Comparison of ENCODE assay signal across 8 cellular contexts in the genomic region with DNA sequence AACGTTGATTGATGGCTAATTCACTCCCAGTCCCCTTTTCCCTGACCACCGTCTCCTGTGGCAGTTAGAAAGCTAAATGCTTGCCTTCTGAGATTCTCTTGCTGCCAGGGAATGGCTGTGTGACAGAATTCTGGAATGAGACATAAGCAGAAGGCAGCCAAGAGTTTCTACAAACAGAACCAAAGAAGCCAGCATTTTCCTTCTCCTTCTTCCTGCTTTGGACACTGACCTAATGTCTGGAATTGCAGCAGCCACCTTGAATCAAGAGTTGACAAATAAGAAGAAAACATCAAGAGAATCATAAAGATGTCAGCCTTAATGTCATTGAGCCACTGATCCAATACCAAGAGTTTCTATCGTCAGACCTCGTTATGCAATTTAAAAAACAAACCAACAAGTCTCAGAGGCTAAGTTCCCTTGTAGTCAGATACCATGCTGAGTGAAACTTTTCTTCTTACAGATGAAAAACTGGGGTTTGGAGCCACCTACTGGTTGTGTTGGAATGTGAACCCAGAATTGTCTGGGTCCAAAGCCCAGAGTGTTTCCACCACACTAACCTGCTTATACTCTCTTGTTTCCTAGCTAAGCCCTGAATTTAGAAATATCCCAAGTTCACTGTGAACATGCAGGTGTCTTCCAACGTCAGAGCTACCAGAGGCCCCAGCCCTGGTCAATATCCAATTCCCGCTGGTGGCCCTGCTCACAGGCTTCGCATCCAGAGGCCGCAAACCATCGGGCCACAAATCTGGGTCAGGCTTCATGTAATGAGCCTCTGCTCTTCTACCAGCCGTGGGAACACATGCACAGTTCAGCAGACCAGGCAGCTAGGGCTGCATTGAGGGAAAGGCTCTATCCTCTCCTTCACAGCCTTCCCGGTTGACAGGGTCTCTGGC. TPM values are rescaled to one million over a fixed set of nuclear protein-coding genes. Genes with fewer than 3 reads are reported as not detected.
A peak's percentile ranks its signal among the peaks of the same experiment; 100 is the strongest.
DNase-seq lines count a peak whose midpoint lies in the region; ATAC-seq and TF ChIP-seq lines count a peak whose summit lies in the region.

No MANE protein-coding gene starts in this region.

- TF ChIP-seq CTCF in BJ (IDR thresholded peaks at IDR 0.05; ENCODE audit: insufficient read depth, low read depth, low read length) (peak; percentile 69), KMS-11 (conservative IDR thresholded peaks at IDR 0.05; ENCODE audit: low read depth, low read length) (peak; percentile 92), RWPE1 (conservative IDR thresholded peaks at IDR 0.05; ENCODE audit: low read depth) (peak; percentile 65), gastroesophageal sphincter (IDR thresholded peaks at IDR 0.05) (peak; percentile 56 to 81 (median 74)), osteoblast (IDR thresholded peaks at IDR 0.05; ENCODE audit: extremely low read depth, low read depth, low read length) (peak; percentile 78), uterus (IDR thresholded peaks at IDR 0.05) (peak; percentile 63 to 82 (median 68))

- no peak for TF ChIP-seq EP300 in gastroesophageal sphincter (IDR thresholded peaks at IDR 0.05)

- CTCF ChIA-PET in BJ (lab: Yijun Ruan, JAX) (interaction anchor here (0.7 to 9.2 kb wide), 12 partner anchors 14 to 276 kb away, joined by 3 to 284 read pairs (median 3); no protein-coding TSS in a partner anchor), RWPE1 (lab: Yijun Ruan, JAX) (interaction anchor here (0.7 to 2.3 kb wide), 5 partner anchors 130 to 242 kb away, joined by 3 to 25 read pairs (median 4); no protein-coding TSS in a partner anchor)

- intact Hi-C loops in uterus (cut with DNase I; ENCODE audit: low total_unique reads): loop anchor here (5.0 to 10.0 kb wide), 2 partner anchors 204 to 261 kb away; no protein-coding TSS in a partner anchor

- WGBS in gastroesophageal sphincter (ENCODE audit: low coverage in 1 of 2), 2 donors: 54 to 61% methylated on average over 9 to 10 of the region's 11 CpGs

- no peak for DNase-seq in BJ (ENCODE audit: low read depth)
- peak; percentile 72 for DNase-seq in RWPE1 (ENCODE audit: low spot score)
- peak in 3 of 4 experiments; percentile 11 to 21 (median 15) for DNase-seq in activated naive CD4-positive, alpha-beta T cell (lab: John Stamatoyannopoulos, UW)
- peak; percentile 86 for DNase-seq in osteoblast (ENCODE audit: insufficient read length, low spot score, missing footprints)
- DNase-seq in uterus: peak; percentile 44 to 58

- H3K27ac ChIP-seq in KMS-11 (no peak overlapping the region), RWPE1 (no peak overlapping the region), gastroesophageal sphincter (peak overlapping the region in 1 of 4 donors; percentile 1), osteoblast (ENCODE audit: low read depth, low read length) (no peak overlapping the region), uterus (no peak overlapping the region)

- H2AFZ ChIP-seq in KMS-11 (ENCODE audit: low read depth) (no peak overlapping the region), osteoblast (ENCODE audit: low read length) (peak overlapping the region; percentile 42)

- no peaks in the 10 kb centered on the region for H4K20me1 ChIP-seq in KMS-11 (ENCODE audit: insufficient read depth)
- H4K20me1 ChIP-seq in osteoblast (ENCODE audit: insufficient read depth, low read length): no peaks in the 10 kb centered on the region

- H3K9me3 ChIP-seq in gastroesophageal sphincter (no peaks in the 10 kb centered on the region), osteoblast (ENCODE audit: low read depth, low read length) (no peaks in the 10 kb centered on the region), uterus (no peaks in the 10 kb centered on the region)

- ATAC-seq in GM19372 (IDR thresholded peaks at IDR 0.05; ENCODE audit: low read depth, unreplicated experiment) (peak; percentile 68), gastroesophageal sphincter (peak; percentile 67)

- H3K9ac ChIP-seq in KMS-11: no peak overlapping the region

- TF ChIP-seq POLR2A in gastroesophageal sphincter (IDR thresholded peaks at IDR 0.05) (no peak), uterus (IDR thresholded peaks at IDR 0.05) (no peak)

- no peak overlapping the region for H3K4me3 ChIP-seq in BJ (ENCODE audit: low read depth, low read length)
- H3K4me3 ChIP-seq in KMS-11 (IDR thresholded peaks at IDR 0.05; ENCODE audit: insufficient read depth, low read depth, low read length): no peak overlapping the region
- no peak overlapping the region for H3K4me3 ChIP-seq in gastroesophageal sphincter
- peak overlapping the region; percentile 25 for H3K4me3 ChIP-seq in osteoblast (ENCODE audit: insufficient read depth, low read length)
- no peak overlapping the region for H3K4me3 ChIP-seq in uterus

- POLR2A ChIA-PET in BJ (lab: Charles Lee) (interaction anchor here (1.1 kb wide), 1 partner anchor 200 kb away, joined by 4 read pairs; no protein-coding TSS in a partner anchor), RWPE1 (lab: Yijun Ruan, JAX; ENCODE audit: low non-redundant PET) (no interaction called here)

- H3K4me1 ChIP-seq in KMS-11 (ENCODE audit: low read depth, poor library complexity, severe bottlenecking) (peaks cover 4% of the 10 kb centered on the region), gastroesophageal sphincter (no peaks in the 10 kb centered on the region), osteoblast (ENCODE audit: insufficient read depth, low read length) (no peaks in the 10 kb centered on the region), uterus (no peaks in the 10 kb centered on the region)

- H3K4me2 ChIP-seq in KMS-11: no peak overlapping the region
- H3K4me2 ChIP-seq in osteoblast (ENCODE audit: insufficient read depth, low read length): peak overlapping the region; percentile 57

- H3K27me3 ChIP-seq in BJ (ENCODE audit: control insufficient read depth, insufficient read depth, low read length) (no peaks in the 10 kb centered on the region; the same call in 1 of the 2 replicates), KMS-11 (ENCODE audit: insufficient read depth, low read depth) (no peaks in the 10 kb centered on the region), gastroesophageal sphincter (peaks cover 3% of the 10 kb centered on the region), osteoblast (ENCODE audit: insufficient read depth, low read length) (peaks cover 4% of the 10 kb centered on the region), uterus (no peaks in the 10 kb centered on the region)

- H3K79me2 ChIP-seq in KMS-11 (ENCODE audit: insufficient read depth, low read depth) (no peaks in the 10 kb centered on the region), osteoblast (ENCODE audit: insufficient read depth, low read length) (no peaks in the 10 kb centered on the region)

- H3K36me3 ChIP-seq in BJ (ENCODE audit: control insufficient read depth, insufficient read depth, low read length) (no peaks in the 10 kb centered on the region), KMS-11 (ENCODE audit: insufficient read depth) (no peaks in the 10 kb centered on the region), gastroesophageal sphincter (no peaks in the 10 kb centered on the region), osteoblast (ENCODE audit: insufficient read depth, low read length) (no peaks in the 10 kb centered on the region), uterus (no peaks in the 10 kb centered on the region)

RNA-seq across cellular contexts. Expression of a gene that starts 42.5 kb away (rescaled TPM):
- polyA plus RNA-seq in BJ (2011; rRNA removed): 0.05 and 0.11 TPM in 2 replicates
- 0.05 and 0.15 TPM in 2 replicates for polyA minus RNA-seq in BJ (2011; rRNA and poly(A)+ RNA removed)
- total RNA-seq in gastroesophageal sphincter (1 to 10 TPM in 3 of 4 donors, under 1 TPM in 1; 0.67 to 4.0 (median 2.7) TPM), osteoblast (under 0.01 TPM in 2 replicates), uterus (1 to 10 TPM in 3 of 4 donors, under 1 TPM in 1; 0.59 to 4.1 (median 1.7) TPM)
